Comparison of ENCODE assay signal across 9 cellular contexts in the genomic region with DNA sequence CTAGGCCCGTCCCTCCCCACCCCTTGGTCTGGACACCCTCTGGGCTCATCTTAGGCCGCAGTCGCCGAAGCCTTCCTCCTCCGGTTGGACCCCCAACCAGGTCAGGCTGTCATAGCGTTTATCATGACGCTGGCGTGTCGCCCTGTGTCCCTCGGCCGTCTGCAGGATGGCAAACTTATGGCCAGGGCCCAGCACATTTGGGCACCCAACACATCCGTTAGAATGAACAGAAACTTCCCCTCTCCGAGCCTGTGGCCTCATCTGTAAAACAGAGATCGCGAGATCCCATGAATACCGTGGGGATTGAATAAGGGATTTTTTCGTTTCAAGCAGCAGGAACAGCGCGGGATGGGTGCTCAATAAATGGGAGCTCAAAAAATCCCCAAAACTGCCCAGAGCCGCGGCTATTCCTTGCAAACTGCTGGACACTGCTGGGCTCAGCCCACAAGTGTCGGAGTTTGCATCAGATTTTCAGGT. TPM values are rescaled to one million over a fixed set of nuclear protein-coding genes. Genes with fewer than 3 reads are reported as not detected.
A peak's percentile ranks its signal among the peaks of the same experiment; 100 is the strongest.
DNase-seq lines count a peak whose midpoint lies in the region; ATAC-seq, FAIRE-seq and TF ChIP-seq lines count a peak whose summit lies in the region.
"Had no signal": no experiment of that assay in that cellular context is flagged by ENCODE, and none has a peak within 500 bp of the region (broad histone marks: within the 10 kb centered on the region; RNA-seq: fewer than 3 reads in every experiment).

No MANE protein-coding gene starts in this region.

- peak overlapping the region; percentile 67 for H3K27ac ChIP-seq in endothelial cell of umbilical vein (ENCODE audit: insufficient read depth, low read depth, low read length)
- peak overlapping the region; percentile 94 for H3K27ac ChIP-seq in naive thymus-derived CD4-positive, alpha-beta T cell (ENCODE audit: low read depth, low read length)

- peak; percentile 54 for DNase-seq in DMS153 treated with DMSO at 0.1 percent for 48 hours (lab: John Stamatoyannopoulos, UW; ENCODE audit: unreplicated experiment)
- DNase-seq in DMS153 (lab: John Stamatoyannopoulos, UW): no peak
- peak in 13 of 34 experiments; percentile 12 to 42 (median 26) for DNase-seq in T-cell
- peak; percentile 85 for DNase-seq in endothelial cell of umbilical vein (ENCODE audit: low read depth, low spot score)
- DNase-seq in naive thymus-derived CD4-positive, alpha-beta T cell: peak in 1 of 9 donors; percentile 45
- DNase-seq in GM20000 (ENCODE audit: low spot score): no peak

- ATAC-seq in GM19397 (IDR thresholded peaks at IDR 0.05; ENCODE audit: unreplicated experiment): peak; percentile 16
- ATAC-seq in HG03442 (IDR thresholded peaks at IDR 0.05; ENCODE audit: unreplicated experiment): peak; percentile 26
- ATAC-seq in T-cell (replicated peaks in 1 of 4): peak; percentile 12 to 30 (median 23)
- ATAC-seq in naive thymus-derived CD4-positive, alpha-beta T cell: peak; percentile 42

- peaks cover 9% of the 10 kb centered on the region for H3K36me3 Mint-ChIP-seq in T-cell
- H3K36me3 Mint-ChIP-seq in naive thymus-derived CD4-positive, alpha-beta T cell: peaks cover 0 to 8% (median 0%) of the 10 kb centered on the region in 5 donors

- FAIRE-seq in endothelial cell of umbilical vein (lab: Jason Lieb, UNC): no peak
- FAIRE-seq: A204.1 had no signal

- H3K27me3 Mint-ChIP-seq in T-cell: peaks cover 0 to 2% of the 10 kb centered on the region in 2 donors
- no peaks in the 10 kb centered on the region for H3K27me3 Mint-ChIP-seq in naive thymus-derived CD4-positive, alpha-beta T cell

- no peak for TF ChIP-seq CTCF in endothelial cell of umbilical vein (IDR thresholded peaks at IDR 0.05; ENCODE audit: extremely low read depth in 1 of 2, insufficient read depth in 1 of 2, low read depth in 1 of 2, low read length in 2 of 2)
- TF ChIP-seq CTCF in GM20000 (IDR thresholded peaks at IDR 0.05; ENCODE audit: extremely low read depth, missing control alignments): no peak

- H3K4me1 Mint-ChIP-seq in T-cell: peaks cover 49 to 56% (median 50%) of the 10 kb centered on the region in 3 donors
- peaks cover 29 to 65% (median 45%) of the 10 kb centered on the region in 7 donors for H3K4me1 Mint-ChIP-seq in naive thymus-derived CD4-positive, alpha-beta T cell

- peak overlapping the region; percentile 29 for H2AFZ ChIP-seq in endothelial cell of umbilical vein (ENCODE audit: low read depth, low read length)

- H3K9me3 Mint-ChIP-seq in T-cell: no peaks in the 10 kb centered on the region
- no peaks in the 10 kb centered on the region for H3K9me3 Mint-ChIP-seq in naive thymus-derived CD4-positive, alpha-beta T cell

- H4K20me1 ChIP-seq in endothelial cell of umbilical vein (replicated peaks; ENCODE audit: control insufficient read depth, extremely low read depth, insufficient read depth, low read length): peaks cover 2% of the 10 kb centered on the region

- CTCF ChIA-PET in T-cell (lab: Charles Lee): interaction anchor here (0.6 to 2.1 kb wide), 5 partner anchors 17 to 199 kb away, joined by 4 to 13 read pairs (median 8); no protein-coding TSS in a partner anchor
- CTCF ChIA-PET in endothelial cell of umbilical vein (lab: Charles Lee): interaction anchor here (1.2 to 3.6 kb wide), 7 partner anchors 15 to 133 kb away, joined by 3 to 27 read pairs (median 5); no protein-coding TSS in a partner anchor
- CTCF ChIA-PET in naive thymus-derived CD4-positive, alpha-beta T cell (lab: Charles Lee): interaction anchor here (0.6 to 2.5 kb wide), 5 partner anchors 17 to 163 kb away, joined by 3 to 9 read pairs (median 4); no protein-coding TSS in a partner anchor

- POLR2A ChIA-PET in T-cell (lab: Charles Lee): interaction anchor here (1.2 to 1.5 kb wide), 3 partner anchors 24 to 133 kb away, joined by 3 to 5 read pairs (median 4); no protein-coding TSS in a partner anchor
- POLR2A ChIA-PET in endothelial cell of umbilical vein (lab: Charles Lee): interaction anchor here (0.7 to 1.6 kb wide), 7 partner anchors 15 to 199 kb away, joined by 3 to 8 read pairs (median 5); no protein-coding TSS in a partner anchor
- POLR2A ChIA-PET in naive thymus-derived CD4-positive, alpha-beta T cell (lab: Charles Lee): interaction anchor here (0.8 to 3.5 kb wide), 22 partner anchors 9 to 199 kb away, joined by 3 to 43 read pairs (median 7); a partner anchor contains a TSS

- peak overlapping the region; percentile 65 for H3K4me2 ChIP-seq in endothelial cell of umbilical vein (ENCODE audit: insufficient read depth, low read length)

- BruUV-seq in endothelial cell of umbilical vein (replicated peaks; lab: Mats Ljungman, UMichigan): TSS peak; percentile 99

- peaks cover 12% of the 10 kb centered on the region for H3K4me1 ChIP-seq in endothelial cell of umbilical vein (ENCODE audit: control insufficient read depth, extremely low read depth, insufficient read depth, low read length)
- H3K4me1 ChIP-seq in naive thymus-derived CD4-positive, alpha-beta T cell (ENCODE audit: control insufficient read depth in 2 of 2, insufficient read depth in 2 of 2, low read length in 2 of 2): peaks cover 28 to 31% of the 10 kb centered on the region in 2 donors

- peak overlapping the region; percentile 97 to 99 for H3K27ac Mint-ChIP-seq in T-cell
- H3K27ac Mint-ChIP-seq in naive thymus-derived CD4-positive, alpha-beta T cell: peak overlapping the region; percentile 93 to 99 (median 98)

- H3K27me3 ChIP-seq in endothelial cell of umbilical vein (ENCODE audit: control insufficient read depth in 2 of 2, insufficient read depth in 2 of 2, low read length in 2 of 2): no peaks in the 10 kb centered on the region
- H3K27me3 ChIP-seq in naive thymus-derived CD4-positive, alpha-beta T cell (ENCODE audit: control insufficient read depth in 2 of 2, insufficient read depth in 2 of 2, low read length in 2 of 2): no peaks in the 10 kb centered on the region

- dilution Hi-C loops in endothelial cell of umbilical vein (cut with MboI; ENCODE audit: extremely low pct_ligation_motif_present, low sequenced_read_pairs): no loop called here

- no peaks in the 10 kb centered on the region for H3K9me1 ChIP-seq in endothelial cell of umbilical vein (replicated peaks; ENCODE audit: control insufficient read depth, extremely low read depth, insufficient read depth, low read length)

- H3K9ac ChIP-seq in endothelial cell of umbilical vein (replicated peaks; ENCODE audit: extremely low read depth, insufficient read depth, low read length): peak overlapping the region; percentile 77

- intact Hi-C loops in endothelial cell of umbilical vein (cut with micrococcal nuclease): loop anchor here (1.0 to 2.0 kb wide), 2 partner anchors 28 to 134 kb away; no protein-coding TSS in a partner anchor
- intact Hi-C loops in naive thymus-derived CD4-positive, alpha-beta T cell (cut with micrococcal nuclease): loop anchor here (1.0 to 5.0 kb wide), 10 partner anchors 17 to 417 kb away; a partner anchor contains a TSS

- H3K9me3 ChIP-seq in endothelial cell of umbilical vein (replicated peaks; ENCODE audit: control insufficient read depth, insufficient read depth, low read length): no peaks in the 10 kb centered on the region
- H3K9me3 ChIP-seq in naive thymus-derived CD4-positive, alpha-beta T cell (ENCODE audit: control insufficient read depth in 2 of 3, low read length in 3 of 3): no peaks in the 10 kb centered on the region

- H3K79me2 ChIP-seq in endothelial cell of umbilical vein (ENCODE audit: control insufficient read depth, insufficient read depth, low read length): peaks cover 26% of the 10 kb centered on the region

- peak overlapping the region; percentile 44 to 71 (median 64) for H3K4me3 ChIP-seq in endothelial cell of umbilical vein (replicated peaks in 1 of 3; ENCODE audit: insufficient read depth in 1 of 3, low read depth in 1 of 3, low read length in 3 of 3)
- H3K4me3 ChIP-seq in naive thymus-derived CD4-positive, alpha-beta T cell (ENCODE audit: low read length): peak overlapping the region; percentile 95

- peak overlapping the region; percentile 98 for H3K4me3 Mint-ChIP-seq in T-cell
- H3K4me3 Mint-ChIP-seq in naive thymus-derived CD4-positive, alpha-beta T cell: peak overlapping the region; percentile 93 to 99 (median 98)

- peaks cover 0 to 2% of the 10 kb centered on the region in 2 experiments for H3K36me3 ChIP-seq in endothelial cell of umbilical vein (ENCODE audit: control insufficient read depth in 2 of 2, extremely low read depth in 1 of 2, insufficient read depth in 2 of 2, low read length in 2 of 2)
- H3K36me3 ChIP-seq in naive thymus-derived CD4-positive, alpha-beta T cell (ENCODE audit: control insufficient read depth in 2 of 3, insufficient read depth in 3 of 3, low read length in 3 of 3): peaks cover 0 to 13% (median 0%) of the 10 kb centered on the region in 3 experiments

- no peak for TF ChIP-seq POLR2A in endothelial cell of umbilical vein (IDR thresholded peaks at IDR 0.05; ENCODE audit: low read depth, low read length)

TF ChIP-seq in endothelial cell of umbilical vein, 7 proteins besides CTCF, POLR2A, EP300 and RAD21:
- no peak for TF ChIP-seq JUN (IDR thresholded peaks at IDR 0.05; ENCODE audit: borderline replicate concordance, insufficient read depth, insufficient read length, low read depth)
- TF ChIP-seq FOS (IDR thresholded peaks at IDR 0.05; ENCODE audit: borderline replicate concordance, insufficient read depth, low read length): no peak
- TF ChIP-seq POLR2AphosphoS5 (IDR thresholded peaks at IDR 0.05; ENCODE audit: insufficient read depth, low read depth, low read length): no peak
TF ChIP-seq in endothelial cell of umbilical vein: peak in this region for 0.

RNA-seq across cellular contexts. Expression of a gene that starts 0.6 kb away (rescaled TPM):
- 100 to 1,000 TPM in 4 of 5 donors, 10 to 100 TPM in 1; 93.6 to 126 (median 110) TPM for total RNA-seq in T-cell
- 58.9 and 64.3 TPM in 2 replicates for total RNA-seq in endothelial cell of umbilical vein
- 53.7 and 67.3 TPM in 2 replicates for polyA plus RNA-seq in endothelial cell of umbilical vein
- polyA plus RNA-seq in endothelial cell of umbilical vein (2011; cell fraction: cytosol; rRNA removed): 15.8 and 26.1 TPM in 2 replicates
- polyA plus RNA-seq in endothelial cell of umbilical vein (2011; cell fraction: nucleus; rRNA removed): 137 and 170 TPM in 2 replicates
- 21.4 and 21.9 TPM in 2 replicates for polyA plus RNA-seq in endothelial cell of umbilical vein (2012)
- 14.4 and 19.7 TPM in 2 replicates for polyA minus RNA-seq in endothelial cell of umbilical vein
- polyA minus RNA-seq in endothelial cell of umbilical vein (2011; cell fraction: cytosol; rRNA and poly(A)+ RNA removed): 23.1 TPM
- polyA minus RNA-seq in endothelial cell of umbilical vein (2011; cell fraction: nucleus; rRNA and poly(A)+ RNA removed): 47.1 and 90.4 TPM in 2 replicates
- 100 to 1,000 TPM in 1 of 5 experiments, 10 to 100 TPM in 4; 69.4 to 114 (median 90.1) TPM for total RNA-seq in naive thymus-derived CD4-positive, alpha-beta T cell
- polyA plus RNA-seq in naive thymus-derived CD4-positive, alpha-beta T cell: 10 to 100 TPM; 36.7 to 49.1 TPM

Comparison
In these comparisons a context has a peak if more than half of its experiments do, and no peak if none do; other contexts are left out.
1. DNase-seq: peak in DMS153 treated with DMSO at 0.1 percent for 48 hours (single experiment) and endothelial cell of umbilical vein (single experiment); none in DMS153 (single experiment) and GM20000 (single experiment).
2. Peak in every context shown above with its lines, with median percentiles within 50 percentile points of each other: ATAC-seq.